8 cellular contexts compared by ENCODE assay signal in genomic region chr5:177310332-177310731, GRCh38. TPM values are rescaled to one million over a fixed set of nuclear protein-coding genes. Genes with fewer than 3 reads are reported as not detected.
DNase-seq lines count a peak whose midpoint lies in the region; ATAC-seq and TF ChIP-seq lines count a peak whose summit lies in the region.

No MANE protein-coding gene starts in this region.

- no peak for ATAC-seq in activated T-cell treated with anti-CD3 and anti-CD28 coated beads, Interleukin-2, amount 50 U/mL, for 4 hours
- no peak for ATAC-seq in stimulated activated effector memory CD8-positive, alpha-beta T cell treated with anti-CD3 and anti-CD28 coated beads, Interleukin-12 subunit alpha, Interleukin-12 subunit beta, amount 100 ng/mL, for 72 hours

- TF ChIP-seq CTCF in PC-9 (conservative IDR thresholded peaks at IDR 0.05) (no peak), fibroblast of the aortic adventitia (IDR thresholded peaks at IDR 0.05; ENCODE audit: insufficient read depth, low read length) (no peak)

- no peaks in the 10 kb centered on the region for H3K9me3 ChIP-seq in PC-9 (ENCODE audit: insufficient read depth, low read depth)

- peaks cover 34% of the 10 kb centered on the region; the same call in 1 of the 2 replicates for H3F3A ChIP-seq in PC-9 (ENCODE audit: insufficient read depth, low read depth)

- BruUV-seq in PC-9 (replicated peaks; lab: Mats Ljungman, UMichigan) = no TSS peak

- no peak for DNase-seq in activated T-cell treated with anti-CD3 and anti-CD28 coated beads, Interleukin-2, amount 50 U/mL, for 4 hours
- no peak for DNase-seq in activated T-cell treated with anti-CD3 and anti-CD28 coated beads, Interleukin-2, amount 50 U/mL, for 48 hours
- DNase-seq in PC-9 (peak in 1 of 2 experiments; percentile 25), fibroblast of the aortic adventitia (ENCODE audit: low read depth) (no peak), erythroblast (lab: John Stamatoyannopoulos, UW) (no peak), amniotic stem cell (lab: John Stamatoyannopoulos, UW) (no peak), A172 (ENCODE audit: low spot score) (no peak)
- DNase-seq in stimulated activated effector memory CD8-positive, alpha-beta T cell treated with anti-CD3 and anti-CD28 coated beads, Interleukin-12 subunit alpha, Interleukin-12 subunit beta, amount 100 ng/mL, for 72 hours (ENCODE audit: low spot score in 2 of 2) = no peak

- no peak overlapping the region for H3K27ac ChIP-seq in PC-9

- H3K36me3 ChIP-seq in PC-9 (ENCODE audit: low read depth) = peaks cover 3% of the 10 kb centered on the region; the same call in 1 of the 2 replicates

- H3K4me3 ChIP-seq in PC-9 (no peak overlapping the region), fibroblast of the aortic adventitia (ENCODE audit: low read depth, low read length) (peak overlapping the region; percentile 77)

- POLR2A ChIA-PET in PC-9 (lab: Charles Lee; ENCODE audit: unreplicated experiment) = interaction anchor here (1.1 kb wide), 1 partner anchor 115 kb away, joined by 4 read pairs; no protein-coding TSS in a partner anchor

- intact Hi-C loops in PC-9 (cut with micrococcal nuclease; ENCODE audit: unreplicated experiment) = no loop called here

- H3K36me3 Mint-ChIP-seq in activated T-cell treated with anti-CD3 and anti-CD28 coated beads, Interleukin-2, amount 50 U/mL, for 4 hours (ENCODE audit: insufficient read depth) = peaks cover 12% of the 10 kb centered on the region
- H3K36me3 Mint-ChIP-seq in stimulated activated effector memory CD8-positive, alpha-beta T cell treated with anti-CD3 and anti-CD28 coated beads, Interleukin-12 subunit alpha, Interleukin-12 subunit beta, amount 100 ng/mL, for 72 hours = peaks cover 27% of the 10 kb centered on the region

- H3K4me3 Mint-ChIP-seq in activated T-cell treated with anti-CD3 and anti-CD28 coated beads, Interleukin-2, amount 50 U/mL, for 4 hours = peak overlapping the region; percentile 70
- peak overlapping the region; percentile 81 for H3K4me3 Mint-ChIP-seq in stimulated activated effector memory CD8-positive, alpha-beta T cell treated with anti-CD3 and anti-CD28 coated beads, Interleukin-12 subunit alpha, Interleukin-12 subunit beta, amount 100 ng/mL, for 72 hours

- no peak for TF ChIP-seq POLR2A in erythroblast (IDR thresholded peaks at IDR 0.05; ENCODE audit: low read length)

- no peaks in the 10 kb centered on the region for H3K9me3 Mint-ChIP-seq in activated T-cell treated with anti-CD3 and anti-CD28 coated beads, Interleukin-2, amount 50 U/mL, for 4 hours
- H3K9me3 Mint-ChIP-seq in stimulated activated effector memory CD8-positive, alpha-beta T cell treated with anti-CD3 and anti-CD28 coated beads, Interleukin-12 subunit alpha, Interleukin-12 subunit beta, amount 100 ng/mL, for 72 hours = no peaks in the 10 kb centered on the region

- CTCF ChIA-PET in PC-9 (lab: Charles Lee) = interaction anchor here (0.6 to 1.6 kb wide), 9 partner anchors 9 to 158 kb away, joined by 3 to 11 read pairs (median 3); partner anchors contain the start of genes GRK6 and SLC34A1

- peak overlapping the region; percentile 1; the same call in 1 of the 2 replicates for H3K4me2 ChIP-seq in PC-9

- peak overlapping the region; percentile 57 for H3K27ac Mint-ChIP-seq in stimulated activated effector memory CD8-positive, alpha-beta T cell treated with anti-CD3 and anti-CD28 coated beads, Interleukin-12 subunit alpha, Interleukin-12 subunit beta, amount 100 ng/mL, for 72 hours

- H3K9me2 ChIP-seq in PC-9 (ENCODE audit: insufficient read depth) = no peaks in the 10 kb centered on the region

- peaks cover 11% of the 10 kb centered on the region; the same call in 1 of the 2 replicates for H3K4me1 ChIP-seq in PC-9 (replicated peaks; ENCODE audit: insufficient read depth)

- H3K4me1 Mint-ChIP-seq in activated T-cell treated with anti-CD3 and anti-CD28 coated beads, Interleukin-2, amount 50 U/mL, for 4 hours (ENCODE audit: low read depth) = peaks cover 44% of the 10 kb centered on the region
- peaks cover 59% of the 10 kb centered on the region for H3K4me1 Mint-ChIP-seq in stimulated activated effector memory CD8-positive, alpha-beta T cell treated with anti-CD3 and anti-CD28 coated beads, Interleukin-12 subunit alpha, Interleukin-12 subunit beta, amount 100 ng/mL, for 72 hours

- no peak overlapping the region for H2AFZ ChIP-seq in PC-9

- H3K79me2 ChIP-seq in PC-9 (ENCODE audit: low read depth) = peaks cover 8% of the 10 kb centered on the region

- H3K27me3 ChIP-seq in PC-9 (ENCODE audit: insufficient read depth, low read depth) = no peaks in the 10 kb centered on the region

- peaks cover 9% of the 10 kb centered on the region for H4K20me1 ChIP-seq in PC-9 (ENCODE audit: insufficient read depth)

- H3K27me3 Mint-ChIP-seq in activated T-cell treated with anti-CD3 and anti-CD28 coated beads, Interleukin-2, amount 50 U/mL, for 4 hours (ENCODE audit: low read depth) = no peaks in the 10 kb centered on the region

RNA-seq across cellular contexts. Expression of gene MXD3, which starts 1.4 kb away (rescaled TPM):
- 1 to 10 TPM; 3.7 to 5.1 (median 4.3) TPM for total RNA-seq in activated T-cell treated with anti-CD3 and anti-CD28 coated beads, Interleukin-2, amount 50 U/mL, for 4 hours
- total RNA-seq in PC-9 (2021) (50.0 and 54.8 TPM in 2 replicates), fibroblast of the aortic adventitia (ENCODE audit: low replicate concordance) (2.6 and 17.5 TPM in 2 replicates)
- 81.3 and 99.7 TPM in 2 replicates for total RNA-seq in A172 (2014; rRNA removed; shearing (Covaris generic))

RNA-seq across cellular contexts. Expression of gene PRELID1, which starts 6.7 kb away (rescaled TPM):
- 100 to 1,000 TPM; 293 to 372 (median 302) TPM for total RNA-seq in activated T-cell treated with anti-CD3 and anti-CD28 coated beads, Interleukin-2, amount 50 U/mL, for 4 hours
- total RNA-seq in PC-9 (2021) = 189 and 209 TPM in 2 replicates
- total RNA-seq in fibroblast of the aortic adventitia (ENCODE audit: low replicate concordance) = 118 and 120 TPM in 2 replicates
- 376 and 403 TPM in 2 replicates for total RNA-seq in A172 (2014; rRNA removed; shearing (Covaris generic))

RNA-seq across cellular contexts. Expression of gene RAB24, which starts 6.8 kb away (rescaled TPM):
- total RNA-seq in activated T-cell treated with anti-CD3 and anti-CD28 coated beads, Interleukin-2, amount 50 U/mL, for 4 hours = 10 to 100 TPM; 26.3 to 29.8 (median 27.5) TPM
- total RNA-seq in PC-9 (2021) (16.9 and 25.2 TPM in 2 replicates), fibroblast of the aortic adventitia (ENCODE audit: low replicate concordance) (11.6 and 104 TPM in 2 replicates)
- total RNA-seq in A172 (2014; rRNA removed; shearing (Covaris generic)) = 15.3 and 23.1 TPM in 2 replicates

RNA-seq across cellular contexts. Expression of gene LMAN2, which starts 41.1 kb away (rescaled TPM):
- total RNA-seq in activated T-cell treated with anti-CD3 and anti-CD28 coated beads, Interleukin-2, amount 50 U/mL, for 4 hours = 100 to 1,000 TPM; 120 to 129 (median 127) TPM
- total RNA-seq in PC-9 (2021) = 129 and 153 TPM in 2 replicates
- 116 and 190 TPM in 2 replicates for total RNA-seq in fibroblast of the aortic adventitia (ENCODE audit: low replicate concordance)
- total RNA-seq in A172 (2014; rRNA removed; shearing (Covaris generic)) = 361 and 423 TPM in 2 replicates

RNA-seq across cellular contexts. Expression of gene RGS14, which starts 47.4 kb away (rescaled TPM):
- 10 to 100 TPM; 43.7 to 62.3 (median 46.2) TPM for total RNA-seq in activated T-cell treated with anti-CD3 and anti-CD28 coated beads, Interleukin-2, amount 50 U/mL, for 4 hours
- total RNA-seq in PC-9 (2021) (11.9 and 13.6 TPM in 2 replicates), fibroblast of the aortic adventitia (ENCODE audit: low replicate concordance) (3.1 and 28.9 TPM in 2 replicates)
- total RNA-seq in A172 (2014; rRNA removed; shearing (Covaris generic)) = 28.2 and 36.5 TPM in 2 replicates
